18 cellular contexts compared by ENCODE assay signal in the genomic region with DNA sequence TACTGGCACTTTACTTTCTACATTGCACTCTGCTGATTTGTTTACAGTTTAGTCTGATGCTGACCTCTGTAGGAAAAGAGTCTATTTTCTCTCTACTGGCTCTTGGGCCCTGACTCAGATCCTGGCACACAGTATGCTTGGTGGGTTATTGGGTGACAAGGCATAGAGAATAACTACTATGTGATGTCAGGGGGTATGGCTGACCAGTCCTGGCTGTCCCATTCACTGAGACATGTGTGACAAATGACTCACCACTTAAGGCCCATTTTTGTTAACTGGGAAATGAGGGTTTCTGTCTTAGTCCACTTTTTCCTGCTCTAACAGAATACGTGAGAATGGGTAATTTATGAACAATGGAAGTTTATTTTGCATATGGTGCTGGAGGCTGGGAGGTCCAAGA.
A peak's percentile ranks its signal among the peaks of the same experiment; 100 is the strongest.
DNase-seq lines count a peak whose midpoint lies in the region; ATAC-seq, FAIRE-seq and TF ChIP-seq lines count a peak whose summit lies in the region.
"Had no signal": no experiment of that assay in that cellular context is flagged by ENCODE, and none has a peak within 500 bp of the region (broad histone marks: within the 10 kb centered on the region; RNA-seq: fewer than 3 reads in every experiment).

No MANE protein-coding gene starts in this region.

- POLR2A ChIA-PET in endothelial cell of umbilical vein (lab: Charles Lee): no interaction called here

- H3K27ac ChIP-seq in endothelial cell of umbilical vein (ENCODE audit: insufficient read depth, low read depth, low read length): peak overlapping the region; percentile 10
- H3K27ac ChIP-seq in rectal smooth muscle tissue (ENCODE audit: low read depth, low read length): peak overlapping the region; percentile 65
- H3K27ac ChIP-seq: foreskin keratinocyte had no signal

- H4K20me1 ChIP-seq in endothelial cell of umbilical vein (replicated peaks; ENCODE audit: control insufficient read depth, extremely low read depth, insufficient read depth, low read length): no peaks in the 10 kb centered on the region

- peak; percentile 81 for FAIRE-seq in endothelial cell of umbilical vein (lab: Jason Lieb, UNC)

- no peak overlapping the region for H3K27ac Mint-ChIP-seq in activated T-helper 1 cell treated with anti-CD3 and anti-CD28 coated beads, Interleukin-12 subunit alpha, Interleukin-12 subunit beta, Interleukin-2, Interleukin-4 antibody, amounts not matched to agents 30 ng/mL and 10 ng/mL and 1 ng/mL, durations not matched to agents 14 hours and 24 hours and 36 hours
- H3K27ac Mint-ChIP-seq: activated naive CD4-positive, alpha-beta T cell treated with anti-CD3 and anti-CD28 coated beads, Interleukin-2, amount 50 U/mL, for 72 hours; natural killer cell had no signal

- no peaks in the 10 kb centered on the region for H3K9me1 ChIP-seq in endothelial cell of umbilical vein (replicated peaks; ENCODE audit: control insufficient read depth, extremely low read depth, insufficient read depth, low read length)

- no peaks in the 10 kb centered on the region for H3K9me3 Mint-ChIP-seq in activated T-helper 1 cell treated with anti-CD3 and anti-CD28 coated beads, Interleukin-12 subunit alpha, Interleukin-12 subunit beta, Interleukin-2, Interleukin-4 antibody, amounts not matched to agents 30 ng/mL and 10 ng/mL and 1 ng/mL, durations not matched to agents 14 hours and 24 hours and 36 hours

- H2AFZ ChIP-seq in endothelial cell of umbilical vein (ENCODE audit: low read depth, low read length): no peak overlapping the region

- no peaks in the 10 kb centered on the region for H3K9me3 ChIP-seq in endothelial cell of umbilical vein (replicated peaks; ENCODE audit: control insufficient read depth, insufficient read depth, low read length)
- H3K9me3 ChIP-seq: BE2C had no signal

- H3K36me3 ChIP-seq in endothelial cell of umbilical vein (ENCODE audit: control insufficient read depth in 2 of 2, extremely low read depth in 1 of 2, insufficient read depth in 2 of 2, low read length in 2 of 2) (peaks cover 0 to 5% of the 10 kb centered on the region in 2 experiments), rectal smooth muscle tissue (ENCODE audit: control insufficient read depth, insufficient read depth, low read length) (no peaks in the 10 kb centered on the region)
- H3K36me3 ChIP-seq: BE2C had no signal

- no peak overlapping the region for H3K4me2 ChIP-seq in endothelial cell of umbilical vein (ENCODE audit: insufficient read depth, low read length)

- no TSS peak for BruUV-seq in endothelial cell of umbilical vein (replicated peaks; lab: Mats Ljungman, UMichigan)

- CTCF ChIA-PET in endothelial cell of umbilical vein (lab: Charles Lee): interaction anchor here (1.6 kb wide), 1 partner anchor 36 kb away, joined by 3 read pairs; no protein-coding TSS in a partner anchor

- H3K79me2 ChIP-seq in endothelial cell of umbilical vein (ENCODE audit: control insufficient read depth, insufficient read depth, low read length): peaks cover 1% of the 10 kb centered on the region

- H3K27me3 ChIP-seq in endothelial cell of umbilical vein (ENCODE audit: control insufficient read depth in 2 of 2, insufficient read depth in 2 of 2, low read length in 2 of 2) (no peaks in the 10 kb centered on the region), rectal smooth muscle tissue (ENCODE audit: control insufficient read depth, insufficient read depth, low read length) (no peaks in the 10 kb centered on the region)
- H3K27me3 ChIP-seq: BE2C, foreskin keratinocyte had no signal

- H3K4me3 ChIP-seq in endothelial cell of umbilical vein (replicated peaks in 1 of 3; ENCODE audit: insufficient read depth in 1 of 3, low read depth in 1 of 3, low read length in 3 of 3): no peak overlapping the region
- H3K4me3 ChIP-seq in rectal smooth muscle tissue (ENCODE audit: low read length): no peak overlapping the region

- dilution Hi-C loops in endothelial cell of umbilical vein (cut with MboI; ENCODE audit: extremely low pct_ligation_motif_present, low sequenced_read_pairs): no loop called here

- ATAC-seq in HG02642 (IDR thresholded peaks at IDR 0.05; ENCODE audit: poor library complexity, unreplicated experiment): peak; percentile 46
- ATAC-seq: activated naive CD4-positive, alpha-beta T cell treated with anti-CD3 and anti-CD28 coated beads, Interleukin-2, amount 50 U/mL, for 72 hours; foreskin keratinocyte; natural killer cell had no signal

- TF ChIP-seq POLR2A in endothelial cell of umbilical vein (IDR thresholded peaks at IDR 0.05; ENCODE audit: low read depth, low read length): no peak

- no peak overlapping the region for H3K9ac ChIP-seq in endothelial cell of umbilical vein (replicated peaks; ENCODE audit: extremely low read depth, insufficient read depth, low read length)
- no peak overlapping the region for H3K9ac ChIP-seq in rectal smooth muscle tissue (ENCODE audit: low read length)

- no peaks in the 10 kb centered on the region for H3K36me3 Mint-ChIP-seq in activated T-helper 1 cell treated with anti-CD3 and anti-CD28 coated beads, Interleukin-12 subunit alpha, Interleukin-12 subunit beta, Interleukin-2, Interleukin-4 antibody, amounts not matched to agents 30 ng/mL and 10 ng/mL and 1 ng/mL, durations not matched to agents 14 hours and 24 hours and 36 hours (ENCODE audit: low read depth)
- H3K36me3 Mint-ChIP-seq: activated naive CD4-positive, alpha-beta T cell treated with anti-CD3 and anti-CD28 coated beads, Interleukin-2, amount 50 U/mL, for 72 hours; natural killer cell had no signal

- TF ChIP-seq CTCF in GM10266 (IDR thresholded peaks at IDR 0.05; ENCODE audit: control insufficient read depth, insufficient read depth, low read depth, missing control alignments) (no peak), endothelial cell of umbilical vein (IDR thresholded peaks at IDR 0.05; ENCODE audit: extremely low read depth in 1 of 2, insufficient read depth in 1 of 2, low read depth in 1 of 2, low read length in 2 of 2) (no peak)

- H3K27me3 Mint-ChIP-seq in activated T-helper 1 cell treated with anti-CD3 and anti-CD28 coated beads, Interleukin-12 subunit alpha, Interleukin-12 subunit beta, Interleukin-2, Interleukin-4 antibody, amounts not matched to agents 30 ng/mL and 10 ng/mL and 1 ng/mL, durations not matched to agents 14 hours and 24 hours and 36 hours (ENCODE audit: insufficient read depth): no peaks in the 10 kb centered on the region

- no peak overlapping the region for H3K4me3 Mint-ChIP-seq in activated T-helper 1 cell treated with anti-CD3 and anti-CD28 coated beads, Interleukin-12 subunit alpha, Interleukin-12 subunit beta, Interleukin-2, Interleukin-4 antibody, amounts not matched to agents 30 ng/mL and 10 ng/mL and 1 ng/mL, durations not matched to agents 14 hours and 24 hours and 36 hours
- H3K4me3 Mint-ChIP-seq: natural killer cell had no signal

- H3K4me1 Mint-ChIP-seq in activated T-helper 1 cell treated with anti-CD3 and anti-CD28 coated beads, Interleukin-12 subunit alpha, Interleukin-12 subunit beta, Interleukin-2, Interleukin-4 antibody, amounts not matched to agents 30 ng/mL and 10 ng/mL and 1 ng/mL, durations not matched to agents 14 hours and 24 hours and 36 hours (ENCODE audit: low read depth): no peaks in the 10 kb centered on the region
- H3K4me1 Mint-ChIP-seq: natural killer cell had no signal

- intact Hi-C loops in endothelial cell of umbilical vein (cut with micrococcal nuclease): no loop called here
- intact Hi-C loops in activated T-helper 1 cell treated with anti-CD3 and anti-CD28 coated beads, Interleukin-12 subunit alpha, Interleukin-12 subunit beta, Interleukin-2, Interleukin-4 antibody, amounts not matched to agents 30 ng/mL and 10 ng/mL and 1 ng/mL, durations not matched to agents 14 hours and 24 hours and 36 hours (cut with micrococcal nuclease): no loop called here

- H3K4me1 ChIP-seq in endothelial cell of umbilical vein (ENCODE audit: control insufficient read depth, extremely low read depth, insufficient read depth, low read length) (peaks cover 15% of the 10 kb centered on the region), rectal smooth muscle tissue (ENCODE audit: control insufficient read depth, insufficient read depth, low read length) (peaks cover 40% of the 10 kb centered on the region)
- H3K4me1 ChIP-seq: foreskin keratinocyte had no signal

- DNase-seq in GM10266 (ENCODE audit: extremely low spot score) (peak; percentile 26), endothelial cell of umbilical vein (ENCODE audit: low read depth, low spot score) (peak; percentile 56), NCI-H510A (lab: John Stamatoyannopoulos, UW) (no peak), iPS-NIHi11 (ENCODE audit: low spot score) (no peak), HPDE6-E6E7 (ENCODE audit: extremely low spot score) (no peak)
- DNase-seq in activated T-helper 1 cell treated with anti-CD3 and anti-CD28 coated beads, Interleukin-12 subunit alpha, Interleukin-12 subunit beta, Interleukin-2, Interleukin-4 antibody, amounts not matched to agents 30 ng/mL and 10 ng/mL and 1 ng/mL, durations not matched to agents 14 hours and 24 hours and 36 hours (ENCODE audit: low spot score): no peak
- DNase-seq: activated CD4-positive, alpha-beta T cell treated with anti-CD3 and anti-CD28 coated beads for 4 hours; activated T-cell treated with anti-CD3 and anti-CD28 coated beads for 4 hours; BE2C; DMS153; foreskin keratinocyte; Karpas-422; natural killer cell; NCI-H1436 treated with DMSO at 0.1 percent for 48 hours; Right ventricle myocardium superior had no signal

TF ChIP-seq in endothelial cell of umbilical vein, 7 proteins besides CTCF, POLR2A, EP300 and RAD21:
- peak; percentile 44 for TF ChIP-seq JUN (IDR thresholded peaks at IDR 0.05; ENCODE audit: borderline replicate concordance, insufficient read depth, insufficient read length, low read depth)
- TF ChIP-seq FOS (IDR thresholded peaks at IDR 0.05; ENCODE audit: borderline replicate concordance, insufficient read depth, low read length): peak; percentile 71
- TF ChIP-seq POLR2AphosphoS5 (IDR thresholded peaks at IDR 0.05; ENCODE audit: insufficient read depth, low read depth, low read length): no peak

Comparison
In these comparisons a context has a peak if more than half of its experiments do, and no peak if none do; other contexts are left out.
1. DNase-seq: peak in GM10266 (single experiment) and endothelial cell of umbilical vein (single experiment); none in activated T-helper 1 cell treated with anti-CD3 and anti-CD28 coated beads, Interleukin-12 subunit alpha, Interleukin-12 subunit beta, Interleukin-2, Interleukin-4 antibody, amounts not matched to agents 30 ng/mL and 10 ng/mL and 1 ng/mL, durations not matched to agents 14 hours and 24 hours and 36 hours (single experiment), NCI-H510A (single experiment), iPS-NIHi11 (single experiment) and HPDE6-E6E7 (single experiment).